8 cellular contexts compared by ENCODE assay signal in genomic region chr20:36573103-36573797, GRCh38. TPM values are rescaled to one million over a fixed set of nuclear protein-coding genes. Genes with fewer than 3 reads are reported as not detected.
A peak's percentile ranks its signal among the peaks of the same experiment; 100 is the strongest.
DNase-seq lines count a peak whose midpoint lies in the region; ATAC-seq, FAIRE-seq and TF ChIP-seq lines count a peak whose summit lies in the region.

TGIF2 (plus strand) TSS chr20:36573597; CDS start chr20:36578775, 5,178 bp downstream.

- H3K27me3 ChIP-seq in liver (ENCODE audit: control insufficient read depth in 4 of 4, insufficient read depth in 4 of 4, low read length in 3 of 4), result no peaks in the 10 kb centered on the region

- peaks cover 33% of the 10 kb centered on the region for H3K4me1 Mint-ChIP-seq in dendritic cell treated with granulocyte-macrophage colony-stimulating factor and Interleukin-4, amounts not matched to agents 40 ng/mL and 50 ng/mL, for 4 days (ENCODE audit: low read depth)

- no peak for TF ChIP-seq RAD21 in liver (IDR thresholded peaks at IDR 0.05)

- peaks cover 6% of the 10 kb centered on the region for H3K36me3 Mint-ChIP-seq in dendritic cell treated with granulocyte-macrophage colony-stimulating factor and Interleukin-4, amounts not matched to agents 40 ng/mL and 50 ng/mL, for 4 days (ENCODE audit: low read depth)

- H3K27ac ChIP-seq in 22Rv1, result peak within 1 kb of the TSS; percentile 80
- peak within 1 kb of the TSS; percentile 93 to 98 for H3K27ac ChIP-seq in liver (ENCODE audit: low read depth in 1 of 2, low read length in 2 of 2)

- no peaks in the 10 kb centered on the region for H3K36me3 ChIP-seq in liver (ENCODE audit: control insufficient read depth in 4 of 4, insufficient read depth in 3 of 4, low read depth in 1 of 4, low read length in 3 of 4)

- peak within 1 kb of the TSS; percentile 63 to 88 (median 66) for H3K4me3 ChIP-seq in liver (ENCODE audit: low read depth in 1 of 3, low read length in 3 of 3)

- FAIRE-seq in GM18507 (lab: Jason Lieb, UNC), result peak; percentile 80

- peaks cover 6 to 24% (median 14%) of the 10 kb centered on the region in 4 donors for H3K4me1 ChIP-seq in liver (ENCODE audit: control insufficient read depth in 4 of 4, insufficient read depth in 4 of 4, low read length in 3 of 4)

- H3K27me3 Mint-ChIP-seq in dendritic cell treated with granulocyte-macrophage colony-stimulating factor and Interleukin-4, amounts not matched to agents 40 ng/mL and 50 ng/mL, for 4 days, result peaks cover 4% of the 10 kb centered on the region

- peak; percentile 60 for ATAC-seq in HG02981 (IDR thresholded peaks at IDR 0.05; ENCODE audit: unreplicated experiment)

- TF ChIP-seq CTCF in 22Rv1 (IDR thresholded peaks at IDR 0.05), result no peak
- no peak for TF ChIP-seq CTCF in liver (IDR thresholded peaks at IDR 0.05; ENCODE audit: low read depth, low read length, missing input control)

- H3K9ac ChIP-seq in liver (ENCODE audit: low read depth in 1 of 2, low read length in 2 of 2), result peak within 1 kb of the TSS; percentile 69 to 71

- intact Hi-C loops in dendritic cell treated with granulocyte-macrophage colony-stimulating factor and Interleukin-4, amounts not matched to agents 40 ng/mL and 50 ng/mL, for 4 days (cut with micrococcal nuclease), result loop anchor here (5.0 kb wide), 1 partner anchor 34 kb away; the partner anchor contains the start of gene RAB5IF

- H3K9me3 ChIP-seq in liver (ENCODE audit: control insufficient read depth in 4 of 4, low read length in 3 of 4), result no peaks in the 10 kb centered on the region

- peak within 1 kb of the TSS; percentile 83 for H3K4me3 Mint-ChIP-seq in dendritic cell treated with granulocyte-macrophage colony-stimulating factor and Interleukin-4, amounts not matched to agents 40 ng/mL and 50 ng/mL, for 4 days

- 2% methylated on average over 78 of the region's 80 CpGs for WGBS in liver

- H3K27ac Mint-ChIP-seq in dendritic cell treated with granulocyte-macrophage colony-stimulating factor and Interleukin-4, amounts not matched to agents 40 ng/mL and 50 ng/mL, for 4 days, result peak within 1 kb of the TSS; percentile 78

- no peaks in the 10 kb centered on the region for H3K9me3 Mint-ChIP-seq in dendritic cell treated with granulocyte-macrophage colony-stimulating factor and Interleukin-4, amounts not matched to agents 40 ng/mL and 50 ng/mL, for 4 days

- peak; percentile 96 for DNase-seq in GM18507 (ENCODE audit: extremely low spot score, insufficient read length, low read depth)
- DNase-seq in NCI-H69 (lab: John Stamatoyannopoulos, UW), result peak; percentile 89
- DNase-seq in activated CD4-positive, alpha-beta T cell treated with anti-CD3 and anti-CD28 coated beads, Interleukin-2, amount 50 U/mL, for 24 hours (ENCODE audit: low read depth in 1 of 2, low spot score in 1 of 2), result peak; percentile 76 to 81
- DNase-seq in stimulated activated CD4-positive, alpha-beta T cell treated with anti-CD3 and anti-CD28 coated beads, Interleukin-4, amount 100 ng/mL, for 48 hours (ENCODE audit: low read depth in 2 of 2), result peak; percentile 80 to 83

TF ChIP-seq in liver, 16 proteins besides CTCF, POLR2A, EP300 and RAD21:
- TF ChIP-seq NR2F2 (IDR thresholded peaks at IDR 0.05) (no peak), YY1 (IDR thresholded peaks at IDR 0.05) (peak; percentile 69), SP1 (IDR thresholded peaks at IDR 0.05) (no peak), EGR1 (IDR thresholded peaks at IDR 0.05; ENCODE audit: low read depth in 2 of 2) (no peak), RXRA (IDR thresholded peaks at IDR 0.05) (no peak), GABPA (IDR thresholded peaks at IDR 0.05 in 1 of 2, conservative IDR thresholded peaks at IDR 0.05 in 1 of 2) (peak; percentile 47 to 73), TAF1 (conservative IDR thresholded peaks at IDR 0.05) (no peak), FOXA2 (IDR thresholded peaks at IDR 0.05) (no peak), REST (IDR thresholded peaks at IDR 0.05) (no peak)
TF ChIP-seq in liver: peak in this region for 2.

RNA-seq across cellular contexts. Expression of gene TGIF2, which starts in this region (rescaled TPM):
- 1 to 10 TPM; 4.8 to 7.9 TPM for total RNA-seq in liver
- polyA plus RNA-seq in liver, result 1 to 10 TPM; 3.7 to 3.9 TPM

Comparison
In these comparisons a context has a peak if more than half of its experiments do, and no peak if none do; other contexts are left out.
1. Peak in every context shown above with its lines: DNase-seq, ATAC-seq, H3K4me3 ChIP-seq and H3K27ac ChIP-seq.